In the genomic region with DNA sequence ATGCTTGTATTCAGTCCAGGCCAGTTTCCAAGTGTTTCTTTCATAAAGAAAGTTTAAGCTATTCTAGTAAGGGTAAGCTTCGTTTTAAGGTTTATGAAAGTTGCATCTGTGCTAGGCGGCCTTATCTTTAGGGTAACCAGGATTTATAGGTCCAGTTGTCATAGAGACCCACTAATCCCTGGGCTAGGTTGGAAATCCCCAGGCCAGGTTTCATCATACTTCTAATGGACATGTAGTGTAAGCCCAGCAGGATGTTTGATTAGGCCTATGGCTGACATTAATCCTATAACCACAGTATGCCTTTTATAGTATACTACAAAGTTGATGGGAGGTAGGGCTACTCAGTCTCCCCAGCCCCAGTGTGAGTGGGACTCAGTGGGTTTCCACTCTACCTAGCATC, we compare ENCODE assay signal across 26 cellular contexts.
"Had no signal": no experiment of that assay in that cellular context is flagged by ENCODE, and none has a peak within 500 bp of the region (broad histone marks: within the 10 kb centered on the region; RNA-seq: fewer than 3 reads in every experiment).

No MANE protein-coding gene starts in this region.

- H3K4me3 ChIP-seq: ascending aorta, body of pancreas, K562, SJSA1 had no signal

- H3K27me3 ChIP-seq: ascending aorta, body of pancreas, SJSA1 had no signal

- ATAC-seq: activated naive CD4-positive, alpha-beta T cell treated with anti-CD3 and anti-CD28 coated beads, Interleukin-2, amount 50 U/mL, for 72 hours; activated naive CD8-positive, alpha-beta T cell treated with anti-CD3 and anti-CD28 coated beads, Interleukin-2, amount 50 U/mL, for 24 hours; activated T-cell treated with anti-CD3 and anti-CD28 coated beads, Interleukin-2, amount 50 U/mL, for 4 hours; body of pancreas; K562; PC-3; SK-N-SH treated with all-trans-retinoic acid at 6 μM for 48 hours had no signal

- H3K9me3 ChIP-seq: ascending aorta, body of pancreas, SJSA1 had no signal

- H3K4me1 ChIP-seq: ascending aorta, body of pancreas, SJSA1 had no signal

- DNase-seq: activated B cell treated with CpG ODN at 0.5 μM for 24 hours; activated CD4-positive, alpha-beta memory T cell treated with anti-CD3 and anti-CD28 coated beads for 36 hours; activated CD4-positive, alpha-beta T cell treated with anti-CD3 and anti-CD28 coated beads for 1 hour; activated CD4-positive, alpha-beta T cell treated with anti-CD3 and anti-CD28 coated beads, Interleukin-2, amount 10 ng/mL, durations not matched to agents 24 days and 14 days; activated CD8-positive, alpha-beta memory T cell treated with anti-CD3 and anti-CD28 coated beads for 24 hours; activated effector memory CD4-positive, alpha-beta T cell treated with anti-CD3 and anti-CD28 coated beads, Interleukin-2, amount 50 U/mL, for 16 hours; activated naive CD4-positive, alpha-beta T cell treated with Interleukin-2 at 50 U/mL for 16 hours; activated naive CD8-positive, alpha-beta T cell treated with anti-CD3 and anti-CD28 coated beads, Interleukin-2, amount 50 U/mL, for 24 hours; activated T-cell treated with anti-CD3 and anti-CD28 coated beads, Interleukin-2, amount 50 U/mL, for 4 hours; amniotic stem cell; body of pancreas; Kasumi-1; NCI-H1092 treated with DMSO at 0.1 percent for 48 hours; NCI-H1417 treated with DMSO at 0.1 percent for 48 hours; NCI-H187; NCI-H2081; NCI-H510A treated with DMSO at 0.1 percent for 48 hours; NCI-H774; PC-3; SHP77; SW 1271 had no signal

- H3K36me3 ChIP-seq: ascending aorta, SJSA1 had no signal

- H3K27ac ChIP-seq: ascending aorta, body of pancreas, SJSA1 had no signal
